ENCODE assay signal across 1 cellular context in the genomic region with DNA sequence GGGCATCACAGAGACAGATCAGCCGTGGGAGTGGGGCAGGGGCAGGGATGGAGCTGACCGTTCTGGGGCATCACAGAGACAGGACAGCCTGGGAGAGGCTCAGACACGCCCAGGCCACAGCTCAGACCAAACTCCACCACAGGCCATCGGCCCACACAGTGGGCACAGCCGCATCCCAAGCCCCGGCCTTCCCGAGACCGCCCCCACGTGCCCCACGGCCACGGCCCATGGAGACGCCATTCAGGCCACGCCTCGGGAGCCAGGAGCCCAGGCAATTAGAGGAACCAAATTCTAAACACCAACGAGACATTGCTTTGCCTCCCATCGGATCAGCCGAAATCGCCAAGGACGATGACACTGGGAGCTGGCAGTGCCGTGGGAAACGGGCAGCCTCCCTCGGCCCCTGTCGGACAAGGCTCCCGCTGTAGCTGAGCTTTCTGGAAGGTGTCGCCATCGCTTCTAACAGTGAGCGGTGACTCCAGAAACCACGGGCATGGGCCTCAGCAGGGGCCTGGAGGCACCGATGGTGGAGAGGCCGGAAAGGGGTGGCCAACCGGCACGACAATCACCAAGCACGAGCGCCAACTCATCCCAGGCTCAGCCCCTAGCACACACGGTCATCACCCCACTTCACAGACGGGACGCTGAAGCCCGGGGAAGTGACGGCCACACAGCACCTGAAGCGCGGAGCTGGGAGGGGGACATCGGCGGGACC.
TF ChIP-seq lines count a peak whose summit lies in the region.

No MANE protein-coding gene starts in this region.

TF ChIP-seq in H1, 55 proteins besides CTCF, POLR2A, EP300 and RAD21:
- TF ChIP-seq SP2 (IDR thresholded peaks at IDR 0.05; ENCODE audit: low read length) (no peak), SIX5 (IDR thresholded peaks at IDR 0.05; ENCODE audit: low read depth, low read length) (no peak), CBX5 (IDR thresholded peaks at IDR 0.05; ENCODE audit: low read depth, low read length) (no peak), YY1 (IDR thresholded peaks at IDR 0.05; ENCODE audit: low read depth, low read length) (no peak), TBP (IDR thresholded peaks at IDR 0.05; ENCODE audit: low read depth, low read length) (no peak), BCL11A (IDR thresholded peaks at IDR 0.05; ENCODE audit: low read depth in 2 of 2, low read length in 2 of 2) (no peak), HDAC6 (IDR thresholded peaks at IDR 0.05; ENCODE audit: low read depth, low read length) (no peak), BACH1 (IDR thresholded peaks at IDR 0.05; ENCODE audit: low read length) (no peak), SRF (IDR thresholded peaks at IDR 0.05; ENCODE audit: low read depth, low read length) (no peak), SIRT6 (IDR thresholded peaks at IDR 0.05; ENCODE audit: low read length) (no peak), SIN3A (conservative IDR thresholded peaks at IDR 0.05 in 1 of 2, IDR thresholded peaks at IDR 0.05 in 1 of 2; ENCODE audit: low read depth in 1 of 2, low read length in 2 of 2) (no peak), TAF1 (IDR thresholded peaks at IDR 0.05; ENCODE audit: low read depth, low read length) (no peak), TAF7 (optimal IDR thresholded peaks at IDR 0.05; ENCODE audit: borderline replicate concordance, low read depth, low read length) (no peak), HDAC2 (IDR thresholded peaks at IDR 0.05; ENCODE audit: borderline replicate concordance in 1 of 2, low read depth in 2 of 2, low read length in 2 of 2) (no peak), SP4 (IDR thresholded peaks at IDR 0.05; ENCODE audit: low read length) (no peak), CREB1 (IDR thresholded peaks at IDR 0.05) (no peak), ZNF274 (IDR thresholded peaks at IDR 0.05; ENCODE audit: borderline replicate concordance, extremely low read depth, low read length) (no peak)
- TF ChIP-seq, protein P1, sequence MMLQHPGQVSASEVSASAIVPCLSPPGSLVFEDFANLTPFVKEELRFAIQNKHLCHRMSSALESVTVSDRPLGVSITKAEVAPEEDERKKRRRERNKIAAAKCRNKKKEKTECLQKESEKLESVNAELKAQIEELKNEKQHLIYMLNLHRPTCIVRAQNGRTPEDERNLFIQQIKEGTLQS (IDR thresholded peaks at IDR 0.05; ENCODE audit: insufficient read depth, low read depth, low read length): no peak
- TF ChIP-seq, protein P2, sequence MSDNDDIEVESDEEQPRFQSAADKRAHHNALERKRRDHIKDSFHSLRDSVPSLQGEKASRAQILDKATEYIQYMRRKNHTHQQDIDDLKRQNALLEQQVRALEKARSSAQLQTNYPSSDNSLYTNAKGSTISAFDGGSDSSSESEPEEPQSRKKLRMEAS (IDR thresholded peaks at IDR 0.05): no peak
